Comparison of ENCODE assay signal across 2 cellular contexts in genomic region chr4:153649572-153649991, GRCh38.
TF ChIP-seq lines count a peak whose summit lies in the region.

No MANE protein-coding gene starts in this region.

TF ChIP-seq in GM23338, 12 proteins besides CTCF, POLR2A, EP300 and RAD21 (continued from another document):
- TF ChIP-seq ZNF462 (CRISPR knock-in tag; IDR thresholded peaks at IDR 0.05) (no peak), ETS1 (IDR thresholded peaks at IDR 0.05) (no peak)
- TF ChIP-seq, protein P1, sequence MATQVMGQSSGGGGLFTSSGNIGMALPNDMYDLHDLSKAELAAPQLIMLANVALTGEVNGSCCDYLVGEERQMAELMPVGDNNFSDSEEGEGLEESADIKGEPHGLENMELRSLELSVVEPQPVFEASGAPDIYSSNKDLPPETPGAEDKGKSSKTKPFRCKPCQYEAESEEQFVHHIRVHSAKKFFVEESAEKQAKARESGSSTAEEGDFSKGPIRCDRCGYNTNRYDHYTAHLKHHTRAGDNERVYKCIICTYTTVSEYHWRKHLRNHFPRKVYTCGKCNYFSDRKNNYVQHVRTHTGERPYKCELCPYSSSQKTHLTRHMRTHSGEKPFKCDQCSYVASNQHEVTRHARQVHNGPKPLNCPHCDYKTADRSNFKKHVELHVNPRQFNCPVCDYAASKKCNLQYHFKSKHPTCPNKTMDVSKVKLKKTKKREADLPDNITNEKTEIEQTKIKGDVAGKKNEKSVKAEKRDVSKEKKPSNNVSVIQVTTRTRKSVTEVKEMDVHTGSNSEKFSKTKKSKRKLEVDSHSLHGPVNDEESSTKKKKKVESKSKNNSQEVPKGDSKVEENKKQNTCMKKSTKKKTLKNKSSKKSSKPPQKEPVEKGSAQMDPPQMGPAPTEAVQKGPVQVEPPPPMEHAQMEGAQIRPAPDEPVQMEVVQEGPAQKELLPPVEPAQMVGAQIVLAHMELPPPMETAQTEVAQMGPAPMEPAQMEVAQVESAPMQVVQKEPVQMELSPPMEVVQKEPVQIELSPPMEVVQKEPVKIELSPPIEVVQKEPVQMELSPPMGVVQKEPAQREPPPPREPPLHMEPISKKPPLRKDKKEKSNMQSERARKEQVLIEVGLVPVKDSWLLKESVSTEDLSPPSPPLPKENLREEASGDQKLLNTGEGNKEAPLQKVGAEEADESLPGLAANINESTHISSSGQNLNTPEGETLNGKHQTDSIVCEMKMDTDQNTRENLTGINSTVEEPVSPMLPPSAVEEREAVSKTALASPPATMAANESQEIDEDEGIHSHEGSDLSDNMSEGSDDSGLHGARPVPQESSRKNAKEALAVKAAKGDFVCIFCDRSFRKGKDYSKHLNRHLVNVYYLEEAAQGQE (IDR thresholded peaks at IDR 0.05; ENCODE audit: unreplicated experiment), result no peak

TF ChIP-seq in SK-N-SH, 30 proteins besides CTCF, POLR2A, EP300 and RAD21 (continued from another document):
- TF ChIP-seq USF1 (IDR thresholded peaks at IDR 0.05; ENCODE audit: borderline replicate concordance, low read depth) (no peak), RXRA (IDR thresholded peaks at IDR 0.05; ENCODE audit: borderline replicate concordance, low read depth) (no peak), RFX5 (IDR thresholded peaks at IDR 0.05; ENCODE audit: low read length) (no peak), FOSL2 (IDR thresholded peaks at IDR 0.05; ENCODE audit: borderline replicate concordance, low read depth) (no peak), GATA2 (CRISPR knock-in tag; IDR thresholded peaks at IDR 0.05) (no peak), FOXM1 (IDR thresholded peaks at IDR 0.05; ENCODE audit: low read depth) (no peak), TEAD4 (IDR thresholded peaks at IDR 0.05; ENCODE audit: borderline replicate concordance, insufficient read depth) (no peak), CHD2 (IDR thresholded peaks at IDR 0.05; ENCODE audit: low read length, partially characterized antibody) (no peak), MXI1 (IDR thresholded peaks at IDR 0.05; ENCODE audit: low read depth, low read length) (no peak), EZH2phosphoT487 (IDR thresholded peaks at IDR 0.05; ENCODE audit: borderline replicate concordance, low read depth) (no peak), ELF1 (IDR thresholded peaks at IDR 0.05) (no peak), MAX (IDR thresholded peaks at IDR 0.05; ENCODE audit: low read depth) (no peak), IRF3 (IDR thresholded peaks at IDR 0.05; ENCODE audit: low read depth, low read length) (no peak)
- TF ChIP-seq, protein P2, sequence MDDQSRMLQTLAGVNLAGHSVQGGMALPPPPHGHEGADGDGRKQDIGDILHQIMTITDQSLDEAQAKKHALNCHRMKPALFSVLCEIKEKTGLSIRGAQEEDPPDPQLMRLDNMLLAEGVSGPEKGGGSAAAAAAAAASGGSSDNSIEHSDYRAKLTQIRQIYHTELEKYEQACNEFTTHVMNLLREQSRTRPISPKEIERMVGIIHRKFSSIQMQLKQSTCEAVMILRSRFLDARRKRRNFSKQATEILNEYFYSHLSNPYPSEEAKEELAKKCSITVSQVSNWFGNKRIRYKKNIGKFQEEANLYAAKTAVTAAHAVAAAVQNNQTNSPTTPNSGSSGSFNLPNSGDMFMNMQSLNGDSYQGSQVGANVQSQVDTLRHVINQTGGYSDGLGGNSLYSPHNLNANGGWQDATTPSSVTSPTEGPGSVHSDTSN (IDR thresholded peaks at IDR 0.05), result no peak
TF ChIP-seq in SK-N-SH: peak in this region for 0.
